9 cellular contexts compared by ENCODE assay signal in genomic region chr1:220803401-220804201, GRCh38. TPM values are rescaled to one million over a fixed set of nuclear protein-coding genes. Genes with fewer than 3 reads are reported as not detected.
A peak's percentile ranks its signal among the peaks of the same experiment; 100 is the strongest.
DNase-seq lines count a peak whose midpoint lies in the region; ATAC-seq and TF ChIP-seq lines count a peak whose summit lies in the region.
"Had no signal": no experiment of that assay in that cellular context is flagged by ENCODE, and none has a peak within 500 bp of the region (broad histone marks: within the 10 kb centered on the region; RNA-seq: fewer than 3 reads in every experiment).

No MANE protein-coding gene starts in this region.

- no peaks in the 10 kb centered on the region for H3K27me3 Mint-ChIP-seq in activated T-helper 2 cell treated with anti-CD3 and anti-CD28 coated beads, Interferon-gamma antibody, Interleukin-2, Interleukin-4, amounts not matched to agents 10 μg/mL and 5 μg/mL and 100 μg/mL, durations not matched to agents 14 hours and 24 hours and 36 hours (ENCODE audit: low read depth)

- H3K4me3 Mint-ChIP-seq in activated T-helper 2 cell treated with anti-CD3 and anti-CD28 coated beads, Interferon-gamma antibody, Interleukin-2, Interleukin-4, amounts not matched to agents 10 μg/mL and 5 μg/mL and 100 μg/mL, durations not matched to agents 14 hours and 24 hours and 36 hours (ENCODE audit: low read depth): no peak overlapping the region
- H3K4me3 Mint-ChIP-seq: activated naive CD8-positive, alpha-beta T cell treated with anti-CD3 and anti-CD28 coated beads, Interleukin-2, amount 10 ng/mL, durations not matched to agents 7 days and 5 days had no signal

- DNase-seq in Right ventricle myocardium inferior (ENCODE audit: missing footprints) (no peak), cardiac septum (ENCODE audit: low spot score) (no peak), RPMI7951 (ENCODE audit: low read depth) (peak; percentile 25), erythroblast (lab: John Stamatoyannopoulos, UW) (peak; percentile 33 to 54), myocyte (ENCODE audit: low read depth) (peak; percentile 51), dedifferentiated amniotic fluid mesenchymal stem cell (ENCODE audit: extremely low spot score) (no peak)
- no peak for DNase-seq in activated T-helper 2 cell treated with anti-CD3 and anti-CD28 coated beads, Interferon-gamma antibody, Interleukin-2, Interleukin-4, amounts not matched to agents 10 μg/mL and 5 μg/mL and 100 μg/mL, durations not matched to agents 14 hours and 24 hours and 36 hours (ENCODE audit: low spot score)
- DNase-seq: activated naive CD8-positive, alpha-beta T cell treated with anti-CD3 and anti-CD28 coated beads, Interleukin-2, amount 10 ng/mL, durations not matched to agents 7 days and 5 days had no signal

- H3K27ac Mint-ChIP-seq in activated T-helper 2 cell treated with anti-CD3 and anti-CD28 coated beads, Interferon-gamma antibody, Interleukin-2, Interleukin-4, amounts not matched to agents 10 μg/mL and 5 μg/mL and 100 μg/mL, durations not matched to agents 14 hours and 24 hours and 36 hours: no peak overlapping the region
- H3K27ac Mint-ChIP-seq: activated naive CD8-positive, alpha-beta T cell treated with anti-CD3 and anti-CD28 coated beads, Interleukin-2, amount 10 ng/mL, durations not matched to agents 7 days and 5 days had no signal

- intact Hi-C loops in Right ventricle myocardium inferior (cut with DNase I): no loop called here
- intact Hi-C loops in cardiac septum (cut with DNase I): no loop called here
- intact Hi-C loops in activated T-helper 2 cell treated with anti-CD3 and anti-CD28 coated beads, Interferon-gamma antibody, Interleukin-2, Interleukin-4, amounts not matched to agents 10 μg/mL and 5 μg/mL and 100 μg/mL, durations not matched to agents 14 hours and 24 hours and 36 hours (cut with micrococcal nuclease): no loop called here

- H3K9me3 Mint-ChIP-seq in activated T-helper 2 cell treated with anti-CD3 and anti-CD28 coated beads, Interferon-gamma antibody, Interleukin-2, Interleukin-4, amounts not matched to agents 10 μg/mL and 5 μg/mL and 100 μg/mL, durations not matched to agents 14 hours and 24 hours and 36 hours: no peaks in the 10 kb centered on the region
- H3K9me3 Mint-ChIP-seq: activated naive CD8-positive, alpha-beta T cell treated with anti-CD3 and anti-CD28 coated beads, Interleukin-2, amount 10 ng/mL, durations not matched to agents 7 days and 5 days had no signal

- no peaks in the 10 kb centered on the region for H3K4me1 Mint-ChIP-seq in activated T-helper 2 cell treated with anti-CD3 and anti-CD28 coated beads, Interferon-gamma antibody, Interleukin-2, Interleukin-4, amounts not matched to agents 10 μg/mL and 5 μg/mL and 100 μg/mL, durations not matched to agents 14 hours and 24 hours and 36 hours (ENCODE audit: low read depth)
- H3K4me1 Mint-ChIP-seq: activated naive CD8-positive, alpha-beta T cell treated with anti-CD3 and anti-CD28 coated beads, Interleukin-2, amount 10 ng/mL, durations not matched to agents 7 days and 5 days had no signal

- no peaks in the 10 kb centered on the region for H3K36me3 Mint-ChIP-seq in activated T-helper 2 cell treated with anti-CD3 and anti-CD28 coated beads, Interferon-gamma antibody, Interleukin-2, Interleukin-4, amounts not matched to agents 10 μg/mL and 5 μg/mL and 100 μg/mL, durations not matched to agents 14 hours and 24 hours and 36 hours (ENCODE audit: low read depth)
- H3K36me3 Mint-ChIP-seq: activated naive CD8-positive, alpha-beta T cell treated with anti-CD3 and anti-CD28 coated beads, Interleukin-2, amount 10 ng/mL, durations not matched to agents 7 days and 5 days had no signal

- TF ChIP-seq POLR2A in erythroblast (IDR thresholded peaks at IDR 0.05; ENCODE audit: low read length): no peak

- peak; percentile 32 for ATAC-seq in Right ventricle myocardium inferior
- ATAC-seq in HG03159 (IDR thresholded peaks at IDR 0.05; ENCODE audit: unreplicated experiment): peak; percentile 60

RNA-seq across cellular contexts. Expression of gene MTARC1, which starts 16.9 kb away (rescaled TPM):
- total RNA-seq in Right ventricle myocardium inferior: 7.9 TPM
- total RNA-seq in cardiac septum: 12.8 TPM
- 0.29 TPM in 1 of 2 replicates, not detected in the other for total RNA-seq in RPMI7951 (2014; rRNA removed; shearing (Covaris generic))
- total RNA-seq in myocyte: 0.31 and 0.51 TPM in 2 replicates
- polyA plus RNA-seq in myocyte (2012): 0.67 TPM
- not detected in 2 replicates for total RNA-seq in activated T-helper 2 cell treated with anti-CD3 and anti-CD28 coated beads, Interferon-gamma antibody, Interleukin-2, Interleukin-4, amounts not matched to agents 10 μg/mL and 5 μg/mL and 100 μg/mL, durations not matched to agents 14 hours and 24 hours and 36 hours
- total RNA-seq: activated naive CD8-positive, alpha-beta T cell treated with anti-CD3 and anti-CD28 coated beads, Interleukin-2, amount 10 ng/mL, durations not matched to agents 7 days and 5 days had no signal

RNA-seq across cellular contexts. Expression of gene MTARC2, which starts 55.5 kb away (rescaled TPM):
- 27.4 TPM for total RNA-seq in Right ventricle myocardium inferior
- 22.1 TPM for total RNA-seq in cardiac septum
- total RNA-seq in RPMI7951 (2014; rRNA removed; shearing (Covaris generic)): 1.1 and 2.4 TPM in 2 replicates
- 1.4 and 2.2 TPM in 2 replicates for total RNA-seq in myocyte
- polyA plus RNA-seq in myocyte (2012): 4.3 TPM
- not detected in 2 replicates for total RNA-seq in activated T-helper 2 cell treated with anti-CD3 and anti-CD28 coated beads, Interferon-gamma antibody, Interleukin-2, Interleukin-4, amounts not matched to agents 10 μg/mL and 5 μg/mL and 100 μg/mL, durations not matched to agents 14 hours and 24 hours and 36 hours
- total RNA-seq: activated naive CD8-positive, alpha-beta T cell treated with anti-CD3 and anti-CD28 coated beads, Interleukin-2, amount 10 ng/mL, durations not matched to agents 7 days and 5 days had no signal

Comparison
In these comparisons a context has a peak if more than half of its experiments do, and no peak if none do; other contexts are left out.
1. DNase-seq: peak in RPMI7951 (single experiment), erythroblast (2 of 2) and myocyte (single experiment); none in Right ventricle myocardium inferior (single experiment), cardiac septum (single experiment), dedifferentiated amniotic fluid mesenchymal stem cell (single experiment) and activated T-helper 2 cell treated with anti-CD3 and anti-CD28 coated beads, Interferon-gamma antibody, Interleukin-2, Interleukin-4, amounts not matched to agents 10 μg/mL and 5 μg/mL and 100 μg/mL, durations not matched to agents 14 hours and 24 hours and 36 hours (single experiment).